Comparison of ENCODE assay signal across 1 cellular context in the genomic region with DNA sequence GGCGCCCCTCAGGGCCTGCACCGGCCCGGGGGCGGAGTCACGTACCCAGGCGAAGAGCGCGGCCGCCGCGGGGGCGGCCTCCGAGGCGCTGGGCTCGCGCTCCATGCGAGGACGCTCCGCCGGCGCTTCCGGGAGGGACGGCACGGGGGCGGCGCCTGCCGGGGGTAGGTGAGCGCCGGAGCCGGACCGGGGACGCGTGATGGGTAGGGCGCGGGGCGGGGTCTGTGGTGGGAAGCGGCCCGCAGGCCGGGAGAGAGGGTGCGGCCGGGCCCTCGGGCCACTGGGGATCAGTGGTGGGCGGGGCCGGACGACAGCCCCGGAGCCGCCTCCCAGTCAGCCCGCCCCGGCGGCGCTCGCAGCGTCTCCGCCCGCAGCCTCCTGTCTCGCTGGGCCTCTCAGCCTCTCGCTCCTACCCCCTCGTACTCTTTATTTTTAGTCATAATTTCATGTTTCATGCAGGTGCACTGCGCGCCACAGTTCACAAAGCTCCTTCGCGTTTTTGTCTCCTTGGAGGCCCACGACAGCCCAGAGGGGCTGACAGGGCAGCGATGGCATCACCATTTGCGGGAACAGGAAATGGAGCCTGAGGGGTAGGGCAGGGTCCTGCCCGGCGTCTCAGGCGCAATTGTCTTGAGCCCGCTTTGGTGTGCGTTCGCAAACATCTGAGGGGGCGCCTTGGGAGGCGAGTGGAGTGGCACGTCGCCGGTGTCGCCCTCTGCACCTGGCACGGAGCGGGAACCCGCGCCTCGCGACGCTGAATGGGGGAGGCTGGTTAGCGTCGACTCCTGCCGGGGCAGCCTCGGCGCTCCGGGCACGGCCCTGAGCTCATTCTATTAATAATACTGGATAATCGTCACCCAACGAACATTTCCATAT.
TF ChIP-seq lines count a peak whose summit lies in the region.

A gene (minus strand): TSS at position 142 of the 876 bp plus-strand sequence. CDS start 37 bp downstream, at position 105.

TF ChIP-seq in HepG2, 621 proteins besides CTCF, POLR2A, EP300 and RAD21 (continued from another document and continues in another):
- TF ChIP-seq, protein P1, sequence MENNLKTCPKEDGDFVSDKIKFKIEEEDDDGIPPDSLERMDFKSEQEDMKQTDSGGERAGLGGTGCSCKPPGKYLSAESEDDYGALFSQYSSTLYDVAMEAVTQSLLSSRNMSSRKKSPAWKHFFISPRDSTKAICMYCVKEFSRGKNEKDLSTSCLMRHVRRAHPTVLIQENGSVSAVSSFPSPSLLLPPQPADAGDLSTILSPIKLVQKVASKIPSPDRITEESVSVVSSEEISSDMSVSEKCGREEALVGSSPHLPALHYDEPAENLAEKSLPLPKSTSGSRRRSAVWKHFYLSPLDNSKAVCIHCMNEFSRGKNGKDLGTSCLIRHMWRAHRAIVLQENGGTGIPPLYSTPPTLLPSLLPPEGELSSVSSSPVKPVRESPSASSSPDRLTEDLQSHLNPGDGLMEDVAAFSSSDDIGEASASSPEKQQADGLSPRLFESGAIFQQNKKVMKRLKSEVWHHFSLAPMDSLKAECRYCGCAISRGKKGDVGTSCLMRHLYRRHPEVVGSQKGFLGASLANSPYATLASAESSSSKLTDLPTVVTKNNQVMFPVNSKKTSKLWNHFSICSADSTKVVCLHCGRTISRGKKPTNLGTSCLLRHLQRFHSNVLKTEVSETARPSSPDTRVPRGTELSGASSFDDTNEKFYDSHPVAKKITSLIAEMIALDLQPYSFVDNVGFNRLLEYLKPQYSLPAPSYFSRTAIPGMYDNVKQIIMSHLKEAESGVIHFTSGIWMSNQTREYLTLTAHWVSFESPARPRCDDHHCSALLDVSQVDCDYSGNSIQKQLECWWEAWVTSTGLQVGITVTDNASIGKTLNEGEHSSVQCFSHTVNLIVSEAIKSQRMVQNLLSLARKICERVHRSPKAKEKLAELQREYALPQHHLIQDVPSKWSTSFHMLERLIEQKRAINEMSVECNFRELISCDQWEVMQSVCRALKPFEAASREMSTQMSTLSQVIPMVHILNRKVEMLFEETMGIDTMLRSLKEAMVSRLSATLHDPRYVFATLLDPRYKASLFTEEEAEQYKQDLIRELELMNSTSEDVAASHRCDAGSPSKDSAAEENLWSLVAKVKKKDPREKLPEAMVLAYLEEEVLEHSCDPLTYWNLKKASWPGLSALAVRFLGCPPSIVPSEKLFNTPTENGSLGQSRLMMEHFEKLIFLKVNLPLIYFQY (CRISPR knock-in tag; IDR thresholded peaks at IDR 0.05; ENCODE audit: borderline replicate concordance): peak; percentile 45; the same call in 1 of the 2 replicates
- TF ChIP-seq HOXA3 (CRISPR knock-in tag; IDR thresholded peaks at IDR 0.05) (peak; percentile 44; the same call in 1 of the 2 replicates), PRPF4 (IDR thresholded peaks at IDR 0.05; ENCODE audit: low read depth, low read length, poor library complexity, severe bottlenecking) (no peak), MTA1 (CRISPR knock-in tag; IDR thresholded peaks at IDR 0.05; ENCODE audit: borderline replicate concordance) (peak; percentile 49; the same call in 1 of the 2 replicates), THYN1 (CRISPR knock-in tag; IDR thresholded peaks at IDR 0.05; ENCODE audit: borderline replicate concordance, low read depth) (no peak), ZIK1 (CRISPR knock-in tag; IDR thresholded peaks at IDR 0.05; ENCODE audit: borderline replicate concordance, low read depth) (0 out of 2 replicates have a peak, but pooled peaks have one; percentile 19), ZFP90 (CRISPR knock-in tag; IDR thresholded peaks at IDR 0.05; ENCODE audit: borderline replicate concordance) (peak; percentile 35; the same call in 1 of the 2 replicates), MIER3 (CRISPR knock-in tag; IDR thresholded peaks at IDR 0.05; ENCODE audit: borderline replicate concordance) (peak; percentile 58; the same call in 1 of the 2 replicates), ZNF251 (CRISPR knock-in tag; IDR thresholded peaks at IDR 0.05) (0 out of 2 replicates have a peak, but pooled peaks have one; percentile 56), ZNF788 (CRISPR knock-in tag; IDR thresholded peaks at IDR 0.05; ENCODE audit: borderline replicate concordance) (peak; percentile 76; the same call in 1 of the 2 replicates), ERF (CRISPR knock-in tag; IDR thresholded peaks at IDR 0.05) (peak; percentile 85), KLF15 (CRISPR knock-in tag; IDR thresholded peaks at IDR 0.05; ENCODE audit: borderline replicate concordance) (0 out of 2 replicates have a peak, but pooled peaks have one; percentile 23), ZBTB8A (CRISPR knock-in tag; IDR thresholded peaks at IDR 0.05; ENCODE audit: borderline replicate concordance, low read depth) (0 out of 2 replicates have a peak, but pooled peaks have one; percentile 59), ZFY (CRISPR knock-in tag; IDR thresholded peaks at IDR 0.05) (peak; percentile 76), TAF1 (CRISPR knock-in tag; IDR thresholded peaks at IDR 0.05) (peak; percentile 66), NFYC (CRISPR knock-in tag; IDR thresholded peaks at IDR 0.05) (no peak), ZNF563 (CRISPR knock-in tag; IDR thresholded peaks at IDR 0.05) (peak; percentile 64), ZSCAN31 (CRISPR knock-in tag; IDR thresholded peaks at IDR 0.05; ENCODE audit: low read depth) (peak; percentile 64), ISX (CRISPR knock-in tag; conservative IDR thresholded peaks at IDR 0.05) (peak; percentile 50; the same call in 1 of the 2 replicates), ZFP41 (CRISPR knock-in tag; IDR thresholded peaks at IDR 0.05; ENCODE audit: borderline replicate concordance) (no peak), ZNF775 (CRISPR knock-in tag; IDR thresholded peaks at IDR 0.05; ENCODE audit: borderline replicate concordance) (no peak), NBN (conservative IDR thresholded peaks at IDR 0.05) (no peak), ZNF160 (CRISPR knock-in tag; IDR thresholded peaks at IDR 0.05) (no peak; the same call in 1 of the 2 replicates), NR3C1 (CRISPR knock-in tag; IDR thresholded peaks at IDR 0.05) (no peak)
- TF ChIP-seq, protein P2, sequence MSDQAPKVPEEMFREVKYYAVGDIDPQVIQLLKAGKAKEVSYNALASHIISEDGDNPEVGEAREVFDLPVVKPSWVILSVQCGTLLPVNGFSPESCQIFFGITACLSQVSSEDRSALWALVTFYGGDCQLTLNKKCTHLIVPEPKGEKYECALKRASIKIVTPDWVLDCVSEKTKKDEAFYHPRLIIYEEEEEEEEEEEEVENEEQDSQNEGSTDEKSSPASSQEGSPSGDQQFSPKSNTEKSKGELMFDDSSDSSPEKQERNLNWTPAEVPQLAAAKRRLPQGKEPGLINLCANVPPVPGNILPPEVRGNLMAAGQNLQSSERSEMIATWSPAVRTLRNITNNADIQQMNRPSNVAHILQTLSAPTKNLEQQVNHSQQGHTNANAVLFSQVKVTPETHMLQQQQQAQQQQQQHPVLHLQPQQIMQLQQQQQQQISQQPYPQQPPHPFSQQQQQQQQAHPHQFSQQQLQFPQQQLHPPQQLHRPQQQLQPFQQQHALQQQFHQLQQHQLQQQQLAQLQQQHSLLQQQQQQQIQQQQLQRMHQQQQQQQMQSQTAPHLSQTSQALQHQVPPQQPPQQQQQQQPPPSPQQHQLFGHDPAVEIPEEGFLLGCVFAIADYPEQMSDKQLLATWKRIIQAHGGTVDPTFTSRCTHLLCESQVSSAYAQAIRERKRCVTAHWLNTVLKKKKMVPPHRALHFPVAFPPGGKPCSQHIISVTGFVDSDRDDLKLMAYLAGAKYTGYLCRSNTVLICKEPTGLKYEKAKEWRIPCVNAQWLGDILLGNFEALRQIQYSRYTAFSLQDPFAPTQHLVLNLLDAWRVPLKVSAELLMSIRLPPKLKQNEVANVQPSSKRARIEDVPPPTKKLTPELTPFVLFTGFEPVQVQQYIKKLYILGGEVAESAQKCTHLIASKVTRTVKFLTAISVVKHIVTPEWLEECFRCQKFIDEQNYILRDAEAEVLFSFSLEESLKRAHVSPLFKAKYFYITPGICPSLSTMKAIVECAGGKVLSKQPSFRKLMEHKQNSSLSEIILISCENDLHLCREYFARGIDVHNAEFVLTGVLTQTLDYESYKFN (CRISPR knock-in tag; conservative IDR thresholded peaks at IDR 0.05): peak; percentile 56; the same call in 1 of the 2 replicates
- TF ChIP-seq, protein P3, sequence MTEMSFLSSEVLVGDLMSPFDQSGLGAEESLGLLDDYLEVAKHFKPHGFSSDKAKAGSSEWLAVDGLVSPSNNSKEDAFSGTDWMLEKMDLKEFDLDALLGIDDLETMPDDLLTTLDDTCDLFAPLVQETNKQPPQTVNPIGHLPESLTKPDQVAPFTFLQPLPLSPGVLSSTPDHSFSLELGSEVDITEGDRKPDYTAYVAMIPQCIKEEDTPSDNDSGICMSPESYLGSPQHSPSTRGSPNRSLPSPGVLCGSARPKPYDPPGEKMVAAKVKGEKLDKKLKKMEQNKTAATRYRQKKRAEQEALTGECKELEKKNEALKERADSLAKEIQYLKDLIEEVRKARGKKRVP (CRISPR knock-in tag; IDR thresholded peaks at IDR 0.05): peak in 1 of 2 experiments; percentile 20; a peak in 1 of 4 replicates
- TF ChIP-seq, protein P4, sequence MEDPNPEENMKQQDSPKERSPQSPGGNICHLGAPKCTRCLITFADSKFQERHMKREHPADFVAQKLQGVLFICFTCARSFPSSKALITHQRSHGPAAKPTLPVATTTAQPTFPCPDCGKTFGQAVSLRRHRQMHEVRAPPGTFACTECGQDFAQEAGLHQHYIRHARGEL (CRISPR knock-in tag; IDR thresholded peaks at IDR 0.05): peak; percentile 33; the same call in 1 of the 2 replicates
- TF ChIP-seq, protein P5, sequence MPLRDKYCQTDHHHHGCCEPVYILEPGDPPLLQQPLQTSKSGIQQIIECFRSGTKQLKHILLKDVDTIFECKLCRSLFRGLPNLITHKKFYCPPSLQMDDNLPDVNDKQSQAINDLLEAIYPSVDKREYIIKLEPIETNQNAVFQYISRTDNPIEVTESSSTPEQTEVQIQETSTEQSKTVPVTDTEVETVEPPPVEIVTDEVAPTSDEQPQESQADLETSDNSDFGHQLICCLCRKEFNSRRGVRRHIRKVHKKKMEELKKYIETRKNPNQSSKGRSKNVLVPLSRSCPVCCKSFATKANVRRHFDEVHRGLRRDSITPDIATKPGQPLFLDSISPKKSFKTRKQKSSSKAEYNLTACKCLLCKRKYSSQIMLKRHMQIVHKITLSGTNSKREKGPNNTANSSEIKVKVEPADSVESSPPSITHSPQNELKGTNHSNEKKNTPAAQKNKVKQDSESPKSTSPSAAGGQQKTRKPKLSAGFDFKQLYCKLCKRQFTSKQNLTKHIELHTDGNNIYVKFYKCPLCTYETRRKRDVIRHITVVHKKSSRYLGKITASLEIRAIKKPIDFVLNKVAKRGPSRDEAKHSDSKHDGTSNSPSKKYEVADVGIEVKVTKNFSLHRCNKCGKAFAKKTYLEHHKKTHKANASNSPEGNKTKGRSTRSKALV (CRISPR knock-in tag; IDR thresholded peaks at IDR 0.05): peak; percentile 66
- TF ChIP-seq, protein P6, sequence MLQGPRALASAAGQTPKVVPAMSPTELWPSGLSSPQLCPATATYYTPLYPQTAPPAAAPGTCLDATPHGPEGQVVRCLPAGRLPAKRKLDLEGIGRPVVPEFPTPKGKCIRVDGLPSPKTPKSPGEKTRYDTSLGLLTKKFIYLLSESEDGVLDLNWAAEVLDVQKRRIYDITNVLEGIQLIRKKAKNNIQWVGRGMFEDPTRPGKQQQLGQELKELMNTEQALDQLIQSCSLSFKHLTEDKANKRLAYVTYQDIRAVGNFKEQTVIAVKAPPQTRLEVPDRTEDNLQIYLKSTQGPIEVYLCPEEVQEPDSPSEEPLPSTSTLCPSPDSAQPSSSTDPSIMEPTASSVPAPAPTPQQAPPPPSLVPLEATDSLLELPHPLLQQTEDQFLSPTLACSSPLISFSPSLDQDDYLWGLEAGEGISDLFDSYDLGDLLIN (CRISPR knock-in tag; IDR thresholded peaks at IDR 0.05; ENCODE audit: borderline replicate concordance): 0 out of 2 replicates have a peak, but pooled peaks have one; percentile 32
- TF ChIP-seq, protein P7, sequence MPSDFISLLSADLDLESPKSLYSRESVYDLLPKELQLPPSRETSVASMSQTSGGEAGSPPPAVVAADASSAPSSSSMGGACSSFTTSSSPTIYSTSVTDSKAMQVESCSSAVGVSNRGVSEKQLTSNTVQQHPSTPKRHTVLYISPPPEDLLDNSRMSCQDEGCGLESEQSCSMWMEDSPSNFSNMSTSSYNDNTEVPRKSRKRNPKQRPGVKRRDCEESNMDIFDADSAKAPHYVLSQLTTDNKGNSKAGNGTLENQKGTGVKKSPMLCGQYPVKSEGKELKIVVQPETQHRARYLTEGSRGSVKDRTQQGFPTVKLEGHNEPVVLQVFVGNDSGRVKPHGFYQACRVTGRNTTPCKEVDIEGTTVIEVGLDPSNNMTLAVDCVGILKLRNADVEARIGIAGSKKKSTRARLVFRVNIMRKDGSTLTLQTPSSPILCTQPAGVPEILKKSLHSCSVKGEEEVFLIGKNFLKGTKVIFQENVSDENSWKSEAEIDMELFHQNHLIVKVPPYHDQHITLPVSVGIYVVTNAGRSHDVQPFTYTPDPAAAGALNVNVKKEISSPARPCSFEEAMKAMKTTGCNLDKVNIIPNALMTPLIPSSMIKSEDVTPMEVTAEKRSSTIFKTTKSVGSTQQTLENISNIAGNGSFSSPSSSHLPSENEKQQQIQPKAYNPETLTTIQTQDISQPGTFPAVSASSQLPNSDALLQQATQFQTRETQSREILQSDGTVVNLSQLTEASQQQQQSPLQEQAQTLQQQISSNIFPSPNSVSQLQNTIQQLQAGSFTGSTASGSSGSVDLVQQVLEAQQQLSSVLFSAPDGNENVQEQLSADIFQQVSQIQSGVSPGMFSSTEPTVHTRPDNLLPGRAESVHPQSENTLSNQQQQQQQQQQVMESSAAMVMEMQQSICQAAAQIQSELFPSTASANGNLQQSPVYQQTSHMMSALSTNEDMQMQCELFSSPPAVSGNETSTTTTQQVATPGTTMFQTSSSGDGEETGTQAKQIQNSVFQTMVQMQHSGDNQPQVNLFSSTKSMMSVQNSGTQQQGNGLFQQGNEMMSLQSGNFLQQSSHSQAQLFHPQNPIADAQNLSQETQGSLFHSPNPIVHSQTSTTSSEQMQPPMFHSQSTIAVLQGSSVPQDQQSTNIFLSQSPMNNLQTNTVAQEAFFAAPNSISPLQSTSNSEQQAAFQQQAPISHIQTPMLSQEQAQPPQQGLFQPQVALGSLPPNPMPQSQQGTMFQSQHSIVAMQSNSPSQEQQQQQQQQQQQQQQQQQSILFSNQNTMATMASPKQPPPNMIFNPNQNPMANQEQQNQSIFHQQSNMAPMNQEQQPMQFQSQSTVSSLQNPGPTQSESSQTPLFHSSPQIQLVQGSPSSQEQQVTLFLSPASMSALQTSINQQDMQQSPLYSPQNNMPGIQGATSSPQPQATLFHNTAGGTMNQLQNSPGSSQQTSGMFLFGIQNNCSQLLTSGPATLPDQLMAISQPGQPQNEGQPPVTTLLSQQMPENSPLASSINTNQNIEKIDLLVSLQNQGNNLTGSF (CRISPR knock-in tag; IDR thresholded peaks at IDR 0.05): 0 out of 2 replicates have a peak, but pooled peaks have one; percentile 51
